In genomic region chr14:73744175-73744867, GRCh38 we compare ENCODE assay signal across 9 cellular contexts. TPM values are rescaled to one million over a fixed set of nuclear protein-coding genes. Genes with fewer than 3 reads are reported as not detected.
DNase-seq lines count a peak whose midpoint lies in the region; ATAC-seq and TF ChIP-seq lines count a peak whose summit lies in the region.
"Had no signal": no experiment of that assay in that cellular context is flagged by ENCODE, and none has a peak within 500 bp of the region (broad histone marks: within the 10 kb centered on the region; RNA-seq: fewer than 3 reads in every experiment).

No MANE protein-coding gene starts in this region.

- no peak overlapping the region for H3K4me3 ChIP-seq in body of pancreas
- H3K4me3 ChIP-seq in muscle layer of colon (ENCODE audit: low read depth in 1 of 2, low read length in 2 of 2), result no peak overlapping the region
- no peak overlapping the region for H3K4me3 ChIP-seq in upper lobe of right lung
- no peak overlapping the region for H3K4me3 ChIP-seq in MG63

- H3K27me3 Mint-ChIP-seq in activated naive CD4-positive, alpha-beta T cell treated with anti-CD3 and anti-CD28 coated beads, Interleukin-2, amount 50 U/mL, for 24 hours, result no peaks in the 10 kb centered on the region

- 24 to 28% methylated on average over 4 to 7 of the region's 7 CpGs for WGBS in body of pancreas, 2 donors

- ATAC-seq in body of pancreas (no peak), upper lobe of right lung (no peak), GM21825 (IDR thresholded peaks at IDR 0.05; ENCODE audit: unreplicated experiment) (no peak)

- H3K36me3 ChIP-seq in body of pancreas (replicated peaks in 1 of 2; ENCODE audit: insufficient read depth in 1 of 2, low read depth in 2 of 2) (no peaks in the 10 kb centered on the region), muscle layer of colon (ENCODE audit: insufficient read depth, low read length) (peaks cover 8% of the 10 kb centered on the region), upper lobe of right lung (peaks cover 6% of the 10 kb centered on the region), MG63 (no peaks in the 10 kb centered on the region)

- DNase-seq in activated naive CD4-positive, alpha-beta T cell (lab: John Stamatoyannopoulos, UW), result no peak
- no peak for DNase-seq in body of pancreas
- DNase-seq in upper lobe of right lung, result no peak
- no peak for DNase-seq in AG20443 (ENCODE audit: low spot score)
- no peak for DNase-seq in MG63
- DNase-seq: COR-L47 had no signal

- H3K9me3 ChIP-seq in body of pancreas, result no peaks in the 10 kb centered on the region
- H3K9me3 ChIP-seq in muscle layer of colon (ENCODE audit: low read length), result no peaks in the 10 kb centered on the region
- H3K9me3 ChIP-seq in upper lobe of right lung, result no peaks in the 10 kb centered on the region
- H3K9me3 ChIP-seq in MG63, result no peaks in the 10 kb centered on the region

- no peaks in the 10 kb centered on the region for H3K27me3 ChIP-seq in body of pancreas
- no peaks in the 10 kb centered on the region for H3K27me3 ChIP-seq in muscle layer of colon (ENCODE audit: control insufficient read depth in 1 of 2, insufficient read depth in 2 of 2, low read length in 2 of 2)
- no peaks in the 10 kb centered on the region for H3K27me3 ChIP-seq in upper lobe of right lung
- H3K27me3 ChIP-seq in MG63, result no peaks in the 10 kb centered on the region

- TF ChIP-seq POLR2A in body of pancreas (IDR thresholded peaks at IDR 0.05), result no peak

- no peaks in the 10 kb centered on the region for H3K36me3 Mint-ChIP-seq in activated naive CD4-positive, alpha-beta T cell treated with anti-CD3 and anti-CD28 coated beads, Interleukin-2, amount 50 U/mL, for 24 hours

- H3K9ac ChIP-seq in muscle layer of colon (ENCODE audit: low read length), result no peak overlapping the region

- peaks cover 92% of the 10 kb centered on the region for H3K4me1 Mint-ChIP-seq in activated naive CD4-positive, alpha-beta T cell treated with anti-CD3 and anti-CD28 coated beads, Interleukin-2, amount 50 U/mL, for 24 hours

- H3K4me1 ChIP-seq in body of pancreas, result peaks cover 79% of the 10 kb centered on the region
- peaks cover 99% of the 10 kb centered on the region for H3K4me1 ChIP-seq in muscle layer of colon (ENCODE audit: insufficient read depth, low read length)
- H3K4me1 ChIP-seq in upper lobe of right lung, result peaks cover 98% of the 10 kb centered on the region

- H3K27ac ChIP-seq in body of pancreas, result peak overlapping the region in 3 of 4 donors; percentile 29 to 52 (median 46)
- H3K27ac ChIP-seq in muscle layer of colon (ENCODE audit: low read depth, low read length), result peak overlapping the region; percentile 95
- H3K27ac ChIP-seq in upper lobe of right lung, result peak overlapping the region; percentile 89

- H3K4me3 Mint-ChIP-seq in activated naive CD4-positive, alpha-beta T cell treated with anti-CD3 and anti-CD28 coated beads, Interleukin-2, amount 50 U/mL, for 24 hours, result peak overlapping the region; percentile 82

- no peak for TF ChIP-seq CTCF in body of pancreas (IDR thresholded peaks at IDR 0.05)
- no peak for TF ChIP-seq CTCF in upper lobe of right lung (IDR thresholded peaks at IDR 0.05)

- H3K9me3 Mint-ChIP-seq in activated naive CD4-positive, alpha-beta T cell treated with anti-CD3 and anti-CD28 coated beads, Interleukin-2, amount 50 U/mL, for 24 hours, result no peaks in the 10 kb centered on the region

- peak overlapping the region; percentile 97 for H3K27ac Mint-ChIP-seq in activated naive CD4-positive, alpha-beta T cell treated with anti-CD3 and anti-CD28 coated beads, Interleukin-2, amount 50 U/mL, for 24 hours

- intact Hi-C loops in body of pancreas (cut with DNase I), result loop anchor here (5.0 kb wide), 1 partner anchor 43 kb away; no protein-coding TSS in a partner anchor
- intact Hi-C loops in upper lobe of right lung (cut with DNase I), result no loop called here

RNA-seq across cellular contexts. Expression of gene PNMA1, which starts 30.1 kb away (rescaled TPM):
- total RNA-seq in body of pancreas, result 1 to 10 TPM; 5.7 to 6.9 TPM
- 22.0 TPM for total RNA-seq in upper lobe of right lung
- 22.1 and 38.5 TPM in 2 replicates for total RNA-seq in MG63 (2014; rRNA removed; shearing (Covaris generic); ENCODE audit: low replicate concordance)
